9 cellular contexts compared by ENCODE assay signal in genomic region chr15:85624241-85624855, GRCh38.
DNase-seq lines count a peak whose midpoint lies in the region; ATAC-seq and TF ChIP-seq lines count a peak whose summit lies in the region.
"Had no signal": no experiment of that assay in that cellular context is flagged by ENCODE, and none has a peak within 500 bp of the region (broad histone marks: within the 10 kb centered on the region; RNA-seq: fewer than 3 reads in every experiment).

No MANE protein-coding gene starts in this region.

- no peaks in the 10 kb centered on the region for H3K27me3 Mint-ChIP-seq in natural killer cell (ENCODE audit: low read depth in 2 of 2)

- H3K36me3 ChIP-seq in effector memory CD4-positive, alpha-beta T cell (ENCODE audit: control insufficient read depth, insufficient read depth, low read length): no peaks in the 10 kb centered on the region

- TF ChIP-seq CTCF in natural killer cell (IDR thresholded peaks at IDR 0.05): no peak

- ATAC-seq in natural killer cell: no peak
- ATAC-seq in GM19467 (IDR thresholded peaks at IDR 0.05; ENCODE audit: unreplicated experiment): no peak

- peak overlapping the region; percentile 88 to 94 for H3K27ac Mint-ChIP-seq in natural killer cell

- peak overlapping the region; percentile 71 for H3K4me3 Mint-ChIP-seq in natural killer cell

- no peaks in the 10 kb centered on the region for H3K9me3 Mint-ChIP-seq in natural killer cell

- DNase-seq in AML-193 (lab: John Stamatoyannopoulos, UW) (peak; percentile 44 to 60), LHCN-M2 (ENCODE audit: low read depth) (peak; percentile 48), natural killer cell (no peak), LoVo (ENCODE audit: low spot score) (no peak), ureter (ENCODE audit: low spot score) (no peak), G401 (ENCODE audit: low spot score) (no peak)
- DNase-seq in effector memory CD4-positive, alpha-beta T cell: no peak
- DNase-seq: NCI-H446 treated with DMSO at 0.1 percent for 48 hours had no signal

- no peaks in the 10 kb centered on the region for H3K9me3 ChIP-seq in effector memory CD4-positive, alpha-beta T cell (ENCODE audit: control insufficient read depth, low read length)

- in situ Hi-C loops in G401 (cut with HindIII; ENCODE audit: low sequenced_read_pairs): no loop called here

- peak overlapping the region; percentile 8 for H3K4me3 ChIP-seq in effector memory CD4-positive, alpha-beta T cell (ENCODE audit: insufficient read depth, low read depth, low read length, poor library complexity, severe bottlenecking)

- peaks cover 55% of the 10 kb centered on the region for H3K4me1 ChIP-seq in effector memory CD4-positive, alpha-beta T cell (ENCODE audit: control insufficient read depth, insufficient read depth, low read length, poor library complexity, severe bottlenecking)

- H3K4me1 Mint-ChIP-seq in natural killer cell: peaks cover 68 to 70% of the 10 kb centered on the region in 2 donors

- intact Hi-C loops in natural killer cell (cut with micrococcal nuclease): loop anchor here (2.0 kb wide), 2 partner anchors 42 to 68 kb away; no protein-coding TSS in a partner anchor

- H3K27me3 ChIP-seq in effector memory CD4-positive, alpha-beta T cell (replicated peaks; ENCODE audit: control insufficient read depth, insufficient read depth, low read length, poor library complexity, severe bottlenecking): no peaks in the 10 kb centered on the region

- H3K27ac ChIP-seq in effector memory CD4-positive, alpha-beta T cell (ENCODE audit: insufficient read depth, low read length, poor library complexity, severe bottlenecking): peak overlapping the region; percentile 58

- H3K36me3 Mint-ChIP-seq in natural killer cell: no peaks in the 10 kb centered on the region

Comparison
In these comparisons a context has a peak if more than half of its experiments do, and no peak if none do; other contexts are left out.
1. DNase-seq: peak in AML-193 (2 of 2) and LHCN-M2 (single experiment); none in effector memory CD4-positive, alpha-beta T cell (0 of 3), natural killer cell (single experiment), LoVo (single experiment), ureter (single experiment) and G401 (single experiment).